Comparison of ENCODE assay signal across 9 cellular contexts in the genomic region with DNA sequence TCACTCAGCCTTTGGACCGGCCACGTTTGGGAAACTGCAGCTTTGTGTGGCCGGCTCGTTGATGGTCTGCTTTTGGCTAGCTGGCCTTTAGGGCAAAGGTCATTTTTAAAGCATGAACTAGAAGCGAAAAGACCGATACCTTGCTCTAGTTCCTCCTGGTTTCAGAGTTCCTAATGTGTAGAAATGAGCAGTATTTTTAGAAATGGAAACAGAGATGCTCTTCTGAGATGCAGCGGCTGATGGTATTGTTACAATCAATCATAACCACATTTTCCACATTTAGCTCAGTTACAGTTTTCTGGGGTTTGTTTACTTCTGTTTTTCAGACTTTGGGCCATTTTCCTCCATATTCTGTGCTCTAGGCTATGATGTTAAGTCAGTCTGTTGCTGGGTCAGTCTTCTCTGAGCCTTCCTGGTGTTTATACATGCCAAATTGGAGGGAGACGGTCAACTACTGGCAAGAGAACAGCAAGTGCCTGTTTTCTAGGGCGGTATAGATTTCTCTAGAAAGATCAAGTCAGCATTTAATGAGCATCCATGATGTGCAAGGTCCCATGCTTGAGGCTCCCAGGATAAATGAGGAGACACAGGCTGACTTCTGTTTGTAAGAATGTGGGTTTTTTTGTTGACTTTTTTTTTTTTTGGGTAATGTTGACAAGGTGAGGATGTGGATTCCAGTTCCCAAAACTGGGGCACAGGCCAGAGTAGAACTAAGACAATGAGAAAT. TPM values are rescaled to one million over a fixed set of nuclear protein-coding genes. Genes with fewer than 3 reads are reported as not detected.
A peak's percentile ranks its signal among the peaks of the same experiment; 100 is the strongest.
DNase-seq lines count a peak whose midpoint lies in the region; ATAC-seq and TF ChIP-seq lines count a peak whose summit lies in the region.
"Had no signal": no experiment of that assay in that cellular context is flagged by ENCODE, and none has a peak within 500 bp of the region (broad histone marks: within the 10 kb centered on the region; RNA-seq: fewer than 3 reads in every experiment).

No MANE protein-coding gene starts in this region.

- no peaks in the 10 kb centered on the region for H3K9me3 ChIP-seq in CD4-positive, CD25-positive, alpha-beta regulatory T cell (ENCODE audit: control insufficient read depth in 2 of 2, low read length in 2 of 2)
- H3K9me3 ChIP-seq in body of pancreas (no peaks in the 10 kb centered on the region), PC-9 (ENCODE audit: insufficient read depth, low read depth) (no peaks in the 10 kb centered on the region)

- no peak overlapping the region for H3K4me3 ChIP-seq in CD4-positive, CD25-positive, alpha-beta regulatory T cell (ENCODE audit: low read depth, low read length)
- H3K4me3 ChIP-seq in body of pancreas (no peak overlapping the region), PC-9 (no peak overlapping the region)

- ATAC-seq in CD4-positive, CD25-positive, alpha-beta regulatory T cell (ENCODE audit: low read depth in 2 of 2) = no peak
- ATAC-seq in GM19372 (IDR thresholded peaks at IDR 0.05; ENCODE audit: low read depth, unreplicated experiment) (peak; percentile 84), HG03139 (IDR thresholded peaks at IDR 0.05; ENCODE audit: unreplicated experiment) (peak; percentile 81), body of pancreas (no peak)

- no peaks in the 10 kb centered on the region for H3K27me3 ChIP-seq in CD4-positive, CD25-positive, alpha-beta regulatory T cell (ENCODE audit: control insufficient read depth, insufficient read depth, low read length)
- no peaks in the 10 kb centered on the region for H3K27me3 ChIP-seq in body of pancreas
- H3K27me3 ChIP-seq in PC-9 (ENCODE audit: insufficient read depth, low read depth) = no peaks in the 10 kb centered on the region

- peaks cover 19% of the 10 kb centered on the region for H3K36me3 ChIP-seq in CD4-positive, CD25-positive, alpha-beta regulatory T cell (ENCODE audit: control insufficient read depth, insufficient read depth, low read length)
- H3K36me3 ChIP-seq in body of pancreas (replicated peaks in 1 of 2; ENCODE audit: insufficient read depth in 1 of 2, low read depth in 2 of 2) (no peaks in the 10 kb centered on the region), PC-9 (ENCODE audit: low read depth) (no peaks in the 10 kb centered on the region)

- no peaks in the 10 kb centered on the region for H3F3A ChIP-seq in PC-9 (ENCODE audit: insufficient read depth, low read depth)

- CTCF ChIA-PET in PC-9 (lab: Charles Lee) = no interaction called here
- CTCF ChIA-PET in Calu3 (lab: Charles Lee) = no interaction called here

- no peaks in the 10 kb centered on the region for H3K4me1 ChIP-seq in CD4-positive, CD25-positive, alpha-beta regulatory T cell (ENCODE audit: control insufficient read depth, insufficient read depth, low read length, poor library complexity, severe bottlenecking)
- H3K4me1 ChIP-seq in body of pancreas (peaks cover 33% of the 10 kb centered on the region), PC-9 (replicated peaks; ENCODE audit: insufficient read depth) (no peaks in the 10 kb centered on the region)

- TF ChIP-seq POLR2A in body of pancreas (IDR thresholded peaks at IDR 0.05) = no peak

- WGBS in body of pancreas, 2 donors = 46 to 47% methylated on average over 9 of the region's 9 CpGs

- no peak overlapping the region for H3K4me2 ChIP-seq in PC-9

- H3K27me3 Mint-ChIP-seq in CD4-positive, CD25-positive, alpha-beta regulatory T cell = peaks cover 11% of the 10 kb centered on the region
- no peaks in the 10 kb centered on the region for H3K27me3 Mint-ChIP-seq in Calu3 (ENCODE audit: unreplicated experiment)

- peak overlapping the region; percentile 21 to 48 (median 33) for H3K27ac Mint-ChIP-seq in CD4-positive, CD25-positive, alpha-beta regulatory T cell
- no peak overlapping the region for H3K27ac Mint-ChIP-seq in Calu3 (ENCODE audit: unreplicated experiment)

- no peaks in the 10 kb centered on the region for H3K79me2 ChIP-seq in PC-9 (ENCODE audit: low read depth)

- H3K9me3 Mint-ChIP-seq in CD4-positive, CD25-positive, alpha-beta regulatory T cell = no peaks in the 10 kb centered on the region
- H3K9me3 Mint-ChIP-seq in Calu3 (ENCODE audit: low read depth, unreplicated experiment) = no peaks in the 10 kb centered on the region

- H3K9me2 ChIP-seq in PC-9 (ENCODE audit: insufficient read depth) = no peaks in the 10 kb centered on the region

- H3K4me1 Mint-ChIP-seq in CD4-positive, CD25-positive, alpha-beta regulatory T cell = peaks cover 0 to 49% (median 19%) of the 10 kb centered on the region in 4 donors
- peaks cover 9% of the 10 kb centered on the region for H3K4me1 Mint-ChIP-seq in Calu3 (ENCODE audit: low read depth, unreplicated experiment)

- BruUV-seq in PC-9 (replicated peaks; lab: Mats Ljungman, UMichigan) (no TSS peak), Calu3 (replicated peaks; lab: Mats Ljungman, UMichigan) (no TSS peak)

- H4K20me1 ChIP-seq in PC-9 (ENCODE audit: insufficient read depth) = no peaks in the 10 kb centered on the region

- POLR2A ChIA-PET in PC-9 (lab: Charles Lee; ENCODE audit: unreplicated experiment) = no interaction called here

- H2AFZ ChIP-seq in PC-9 = no peak overlapping the region

- H3K4me3 Mint-ChIP-seq in CD4-positive, CD25-positive, alpha-beta regulatory T cell = no peak overlapping the region
- no peak overlapping the region for H3K4me3 Mint-ChIP-seq in Calu3 (ENCODE audit: low read depth, unreplicated experiment)

- peaks cover 36% of the 10 kb centered on the region for H3K36me3 Mint-ChIP-seq in CD4-positive, CD25-positive, alpha-beta regulatory T cell
- no peaks in the 10 kb centered on the region for H3K36me3 Mint-ChIP-seq in Calu3 (ENCODE audit: insufficient read depth, unreplicated experiment)

- DNase-seq in CD4-positive, CD25-positive, alpha-beta regulatory T cell = no peak
- DNase-seq in body of pancreas = no peak
- DNase-seq in PC-9 = no peak
- DNase-seq in iPS-NIHi7 (ENCODE audit: extremely low spot score) = no peak
- DNase-seq in NCI-H446 treated with DMSO at 0.1 percent for 48 hours (lab: John Stamatoyannopoulos, UW) = no peak
- DNase-seq in Calu3 = no peak
- DNase-seq: NCI-H69 had no signal

- intact Hi-C loops in body of pancreas (cut with DNase I) (no loop called here), PC-9 (cut with micrococcal nuclease; ENCODE audit: unreplicated experiment) (no loop called here), Calu3 (cut with micrococcal nuclease; ENCODE audit: unreplicated experiment) (no loop called here)

- no peak overlapping the region for H3K27ac ChIP-seq in CD4-positive, CD25-positive, alpha-beta regulatory T cell (ENCODE audit: insufficient read depth, low read length, poor library complexity, severe bottlenecking)
- peak overlapping the region in 3 of 4 donors; percentile 28 to 57 (median 29) for H3K27ac ChIP-seq in body of pancreas
- H3K27ac ChIP-seq in PC-9 = no peak overlapping the region

- TF ChIP-seq CTCF in body of pancreas (IDR thresholded peaks at IDR 0.05) = no peak
- TF ChIP-seq CTCF in PC-9 (conservative IDR thresholded peaks at IDR 0.05) = no peak
- no peak for TF ChIP-seq CTCF in Calu3 (IDR thresholded peaks at IDR 0.05; ENCODE audit: unreplicated experiment)

RNA-seq across cellular contexts. Expression of a gene that starts 28.0 kb away (rescaled TPM):
- total RNA-seq in CD4-positive, CD25-positive, alpha-beta regulatory T cell = 9.0 TPM
- polyA plus RNA-seq in CD4-positive, CD25-positive, alpha-beta regulatory T cell = 10 to 100 TPM in 1 of 4 donors, 1 to 10 TPM in 3; 4.8 to 11.4 (median 6.8) TPM
- total RNA-seq in body of pancreas (100 to 1,000 TPM in 1 of 2 donors, 10 to 100 TPM in 1; 52.7 to 109 TPM), PC-9 (2021) (0.94 and 1.1 TPM in 2 replicates), Calu3 (2022) (13.7 and 15.4 TPM in 2 replicates)

Comparison
In these comparisons a context has a peak if more than half of its experiments do, and no peak if none do; other contexts are left out.
1. ATAC-seq: peak in GM19372 (single experiment) and HG03139 (single experiment); none in CD4-positive, CD25-positive, alpha-beta regulatory T cell (0 of 2) and body of pancreas (single experiment).
2. H3K27ac ChIP-seq: peak in body of pancreas (3 of 4); none in CD4-positive, CD25-positive, alpha-beta regulatory T cell (single experiment) and PC-9 (single experiment).